In the genomic region with DNA sequence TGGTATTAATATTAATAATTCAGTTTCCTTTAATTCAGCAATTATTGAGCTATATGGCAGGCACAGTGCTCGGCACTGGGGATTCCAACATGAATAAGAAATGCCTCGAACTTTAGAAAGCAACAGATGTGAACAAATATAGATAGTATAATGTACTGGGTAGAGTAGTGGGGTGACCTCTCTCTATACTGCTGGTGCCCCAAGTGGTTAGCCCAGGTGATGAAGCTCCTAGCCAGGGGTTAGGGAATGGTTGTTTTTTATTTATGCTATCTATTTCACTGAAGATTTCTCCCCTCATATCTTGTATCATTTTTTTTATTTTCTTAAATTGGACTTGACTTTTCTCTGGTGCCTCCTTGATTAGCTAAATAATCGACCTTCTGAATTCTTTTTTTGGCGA, we compare ENCODE assay signal across 18 cellular contexts.
"Had no signal": no experiment of that assay in that cellular context is flagged by ENCODE, and none has a peak within 500 bp of the region (broad histone marks: within the 10 kb centered on the region; RNA-seq: fewer than 3 reads in every experiment).

No MANE protein-coding gene starts in this region.

- DNase-seq: activated CD4-positive, alpha-beta T cell treated with anti-CD3 and anti-CD28 coated beads for 1 hour; activated gamma-delta T cell treated with Interleukin-2 at 50 U/mL for 16 hours; cerebellar nuclear complex; cortex of kidney; heart left ventricle; left ventricle myocardium inferior; stimulated activated CD4-positive, alpha-beta T cell treated with anti-CD3 and anti-CD28 coated beads, Interleukin-12 subunit alpha, Interleukin-12 subunit beta, amount 100 ng/mL, for 4 hours; stimulated activated CD4-positive, alpha-beta T cell treated with anti-CD3 and anti-CD28 coated beads, Interleukin-1b, Interleukin-23, amount 100 ng/mL, for 48 hours; stomach; testis had no signal

- H3K4me3 Mint-ChIP-seq: activated naive CD8-positive, alpha-beta T cell; activated T-helper 1 cell treated with anti-CD3 and anti-CD28 coated beads, Interleukin-12 subunit alpha, Interleukin-12 subunit beta, Interleukin-2, Interleukin-4 antibody, amounts not matched to agents 30 ng/mL and 10 ng/mL and 1 ng/mL, durations not matched to agents 14 hours and 24 hours and 36 hours; neural crest cell; type B pancreatic cell had no signal

- H3K27ac ChIP-seq: gastroesophageal sphincter, heart left ventricle, left ventricle myocardium inferior, stomach, testis, VCaP had no signal

- H3K9me3 ChIP-seq: gastroesophageal sphincter, heart left ventricle, left ventricle myocardium inferior, stomach, testis had no signal

- H3K4me1 Mint-ChIP-seq: neural crest cell had no signal

- ATAC-seq: esophagus mucosa, gastroesophageal sphincter, heart left ventricle had no signal

- H3K9me3 Mint-ChIP-seq: activated T-helper 1 cell treated with anti-CD3 and anti-CD28 coated beads, Interleukin-12 subunit alpha, Interleukin-12 subunit beta, Interleukin-2, Interleukin-4 antibody, amounts not matched to agents 30 ng/mL and 10 ng/mL and 1 ng/mL, durations not matched to agents 14 hours and 24 hours and 36 hours; neural crest cell; type B pancreatic cell had no signal

- H3K36me3 Mint-ChIP-seq: activated naive CD8-positive, alpha-beta T cell; type B pancreatic cell had no signal

- H3K27me3 ChIP-seq: gastroesophageal sphincter, heart left ventricle, stomach, testis had no signal

- H3K4me3 ChIP-seq: gastroesophageal sphincter, heart left ventricle, left ventricle myocardium inferior, stomach, testis had no signal

- H3K36me3 ChIP-seq: gastroesophageal sphincter, heart left ventricle, left ventricle myocardium inferior, stomach had no signal

- H3K4me1 ChIP-seq: gastroesophageal sphincter, heart left ventricle, left ventricle myocardium inferior, stomach, testis had no signal

- H3K27me3 Mint-ChIP-seq: type B pancreatic cell had no signal

- H3K27ac Mint-ChIP-seq: activated naive CD8-positive, alpha-beta T cell; activated T-helper 1 cell treated with anti-CD3 and anti-CD28 coated beads, Interleukin-12 subunit alpha, Interleukin-12 subunit beta, Interleukin-2, Interleukin-4 antibody, amounts not matched to agents 30 ng/mL and 10 ng/mL and 1 ng/mL, durations not matched to agents 14 hours and 24 hours and 36 hours; progenitor cell of endocrine pancreas; type B pancreatic cell had no signal
